Comparison of ENCODE assay signal across 8 cellular contexts in the genomic region with DNA sequence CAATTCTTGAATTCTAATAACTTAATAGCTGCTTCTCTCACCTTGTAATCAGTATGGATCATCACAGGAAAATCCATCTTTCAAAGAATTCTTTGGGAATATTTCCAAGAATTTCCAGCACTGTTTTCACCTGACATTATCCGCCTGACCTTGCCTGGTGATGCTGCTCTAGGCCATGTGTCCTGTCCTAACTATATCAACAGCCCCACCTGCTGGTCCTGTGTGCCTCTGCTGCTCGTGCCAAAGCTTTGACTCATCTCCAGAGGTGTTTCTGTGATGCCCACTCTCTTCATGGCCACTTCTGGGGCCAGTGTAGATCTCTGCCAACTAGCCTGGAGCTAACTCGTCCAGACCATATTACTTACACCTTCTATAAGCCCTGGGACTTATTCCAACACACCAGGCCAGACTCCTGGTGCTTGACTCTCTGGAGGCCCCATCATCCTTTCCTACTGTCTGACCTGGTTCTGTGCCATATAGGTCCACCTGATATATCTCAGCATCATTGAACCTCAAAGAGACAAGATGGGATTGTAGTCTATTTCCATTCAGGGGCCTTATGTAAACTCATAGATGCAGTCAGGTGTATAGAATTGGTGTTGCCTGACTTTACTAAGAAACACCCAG.
DNase-seq lines count a peak whose midpoint lies in the region; ATAC-seq and TF ChIP-seq lines count a peak whose summit lies in the region.

No MANE protein-coding gene starts in this region.

- H3K36me3 ChIP-seq in left ventricle myocardium inferior (no peaks in the 10 kb centered on the region), gastrocnemius medialis (no peaks in the 10 kb centered on the region)

- H3K4me1 Mint-ChIP-seq in activated naive CD8-positive, alpha-beta T cell treated with anti-CD3 and anti-CD28 coated beads for 36 hours: peaks cover 10% of the 10 kb centered on the region

- H3K27ac Mint-ChIP-seq in activated naive CD8-positive, alpha-beta T cell treated with anti-CD3 and anti-CD28 coated beads for 36 hours: no peak overlapping the region

- intact Hi-C loops in left ventricle myocardium inferior (cut with micrococcal nuclease) (no loop called here), gastrocnemius medialis (cut with DNase I; ENCODE audit: low total_unique reads) (no loop called here)

- H3K9me3 ChIP-seq in left ventricle myocardium inferior (replicated peaks) (no peaks in the 10 kb centered on the region), gastrocnemius medialis (no peaks in the 10 kb centered on the region)

- H3K36me3 Mint-ChIP-seq in activated naive CD8-positive, alpha-beta T cell treated with anti-CD3 and anti-CD28 coated beads for 36 hours: peaks cover 6% of the 10 kb centered on the region

- TF ChIP-seq POLR2A in gastrocnemius medialis (IDR thresholded peaks at IDR 0.05): no peak

- H3K4me1 ChIP-seq in left ventricle myocardium inferior (peaks cover 7% of the 10 kb centered on the region), gastrocnemius medialis (peaks cover 0 to 3% of the 10 kb centered on the region in 2 donors)

- ATAC-seq in GM21526 (IDR thresholded peaks at IDR 0.05; ENCODE audit: low FRiP score, unreplicated experiment): peak; percentile 52
- ATAC-seq in gastrocnemius medialis: no peak

- DNase-seq in DMS 273 (lab: John Stamatoyannopoulos, UW; ENCODE audit: unreplicated experiment) (peak; percentile 83), LHCN-M2 (ENCODE audit: low read depth) (peak; percentile 49), SKM-1 (lab: John Stamatoyannopoulos, UW; ENCODE audit: unreplicated experiment) (peak; percentile 27), left ventricle myocardium inferior (peak; percentile 40), gastrocnemius medialis (no peak), middle frontal gyrus (ENCODE audit: extremely low spot score, low spot score) (no peak)
- peak; percentile 57 for DNase-seq in activated naive CD8-positive, alpha-beta T cell treated with anti-CD3 and anti-CD28 coated beads for 36 hours

- H3K4me3 Mint-ChIP-seq in activated naive CD8-positive, alpha-beta T cell treated with anti-CD3 and anti-CD28 coated beads for 36 hours: no peak overlapping the region

- in situ Hi-C loops in gastrocnemius medialis (cut with MboI; ENCODE audit: low sequenced_read_pairs in 4 of 4): no loop called here

- no peaks in the 10 kb centered on the region for H3K27me3 Mint-ChIP-seq in activated naive CD8-positive, alpha-beta T cell treated with anti-CD3 and anti-CD28 coated beads for 36 hours

- H3K27me3 ChIP-seq in left ventricle myocardium inferior (ENCODE audit: low read depth): no peaks in the 10 kb centered on the region
- no peaks in the 10 kb centered on the region for H3K27me3 ChIP-seq in gastrocnemius medialis

- no peak overlapping the region for H3K27ac ChIP-seq in left ventricle myocardium inferior (replicated peaks)
- H3K27ac ChIP-seq in gastrocnemius medialis: no peak overlapping the region

- TF ChIP-seq CTCF in left ventricle myocardium inferior (IDR thresholded peaks at IDR 0.05; ENCODE audit: borderline replicate concordance) (peak; percentile 70), gastrocnemius medialis (IDR thresholded peaks at IDR 0.05 in 4 of 5, conservative IDR thresholded peaks at IDR 0.05 in 1 of 5) (peak in 4 of 5 experiments; percentile 10 to 35 (median 24))

- no peaks in the 10 kb centered on the region for H3K9me3 Mint-ChIP-seq in activated naive CD8-positive, alpha-beta T cell treated with anti-CD3 and anti-CD28 coated beads for 36 hours

- H3K4me3 ChIP-seq in left ventricle myocardium inferior (no peak overlapping the region), gastrocnemius medialis (no peak overlapping the region)

Comparison
In these comparisons a context has a peak if more than half of its experiments do, and no peak if none do; other contexts are left out.
1. DNase-seq: peak in DMS 273 (single experiment), LHCN-M2 (single experiment), SKM-1 (single experiment), activated naive CD8-positive, alpha-beta T cell treated with anti-CD3 and anti-CD28 coated beads for 36 hours (single experiment) and left ventricle myocardium inferior (single experiment); none in gastrocnemius medialis (0 of 2) and middle frontal gyrus (single experiment).